ENCODE assay signal across 8 cellular contexts in genomic region chr15:84734794-84735479, GRCh38. TPM values are rescaled to one million over a fixed set of nuclear protein-coding genes. Genes with fewer than 3 reads are reported as not detected.
DNase-seq lines count a peak whose midpoint lies in the region; ATAC-seq, FAIRE-seq and TF ChIP-seq lines count a peak whose summit lies in the region.

No MANE protein-coding gene starts in this region.

- no peaks in the 10 kb centered on the region for H3K9me3 ChIP-seq in CD8-positive, alpha-beta T cell (ENCODE audit: low read length)
- H3K9me3 ChIP-seq in hepatocyte (ENCODE audit: low read depth) = no peaks in the 10 kb centered on the region

- no peak for TF ChIP-seq CTCF in CD8-positive, alpha-beta T cell (IDR thresholded peaks at IDR 0.05)
- no peak for TF ChIP-seq CTCF in hepatocyte (IDR thresholded peaks at IDR 0.05; ENCODE audit: poor library complexity)

- H3K4me2 ChIP-seq in hepatocyte = peak overlapping the region; percentile 64

- peak overlapping the region; percentile 44 for H3K4me3 ChIP-seq in CD8-positive, alpha-beta T cell (ENCODE audit: low read depth, low read length)
- H3K4me3 ChIP-seq in hepatocyte = no peak overlapping the region

- CTCF ChIA-PET in CD8-positive, alpha-beta T cell (lab: Charles Lee) = interaction anchor here (1.0 to 3.3 kb wide), 10 partner anchors 8 to 164 kb away, joined by 3 to 34 read pairs (median 4); partner anchors contain the start of genes NMB and SEC11A

- FAIRE-seq in RCC 7860 (lab: Jason Lieb, UNC) = peak; percentile 86

- H4K20me1 ChIP-seq in hepatocyte (ENCODE audit: insufficient read depth, poor library complexity, severe bottlenecking) = no peaks in the 10 kb centered on the region

- no peaks in the 10 kb centered on the region for H3K9me2 ChIP-seq in hepatocyte (replicated peaks; ENCODE audit: insufficient read depth)

- no peaks in the 10 kb centered on the region for H3K27me3 ChIP-seq in CD8-positive, alpha-beta T cell (ENCODE audit: insufficient read depth, low read length)
- H3K27me3 ChIP-seq in hepatocyte = no peaks in the 10 kb centered on the region

- DNase-seq in CD8-positive, alpha-beta T cell = peak; percentile 21 to 82 (median 67)
- DNase-seq in RCC 7860 (ENCODE audit: low spot score) (peak; percentile 95), hepatocyte (ENCODE audit: low spot score) (peak; percentile 93), cerebellum (ENCODE audit: low spot score) (no peak)
- peak; percentile 72 for DNase-seq in activated T-helper 2 cell treated with anti-CD3 and anti-CD28 coated beads, Interferon-gamma antibody, Interleukin-2, Interleukin-4, amounts not matched to agents 10 μg/mL and 5 μg/mL and 100 μg/mL, durations not matched to agents 14 hours and 24 hours and 36 hours (ENCODE audit: low spot score)
- peak; percentile 83 for DNase-seq in stimulated activated CD4-positive, alpha-beta T cell treated with anti-CD3 and anti-CD28 coated beads, Interleukin-15, amount 100 ng/mL, for 24 hours

- H2AFZ ChIP-seq in hepatocyte = peak overlapping the region; percentile 28

- H3K36me3 Mint-ChIP-seq in CD8-positive, alpha-beta T cell = no peaks in the 10 kb centered on the region
- no peaks in the 10 kb centered on the region for H3K36me3 Mint-ChIP-seq in activated T-helper 2 cell treated with anti-CD3 and anti-CD28 coated beads, Interferon-gamma antibody, Interleukin-2, Interleukin-4, amounts not matched to agents 10 μg/mL and 5 μg/mL and 100 μg/mL, durations not matched to agents 14 hours and 24 hours and 36 hours (ENCODE audit: low read depth)

- H3K4me1 Mint-ChIP-seq in CD8-positive, alpha-beta T cell (ENCODE audit: low read depth) = peaks cover 46% of the 10 kb centered on the region
- peaks cover 40% of the 10 kb centered on the region for H3K4me1 Mint-ChIP-seq in activated T-helper 2 cell treated with anti-CD3 and anti-CD28 coated beads, Interferon-gamma antibody, Interleukin-2, Interleukin-4, amounts not matched to agents 10 μg/mL and 5 μg/mL and 100 μg/mL, durations not matched to agents 14 hours and 24 hours and 36 hours (ENCODE audit: low read depth)

- H3K79me2 ChIP-seq in hepatocyte = no peaks in the 10 kb centered on the region

- intact Hi-C loops in CD8-positive, alpha-beta T cell (cut with DNase I, micrococcal nuclease) = loop anchor here (1.0 kb wide), 3 partner anchors 13 to 19 kb away; partner anchors contain the start of genes SEC11A (in 2 of the 2) and ZNF592 (in 2 of the 2)
- intact Hi-C loops in activated T-helper 2 cell treated with anti-CD3 and anti-CD28 coated beads, Interferon-gamma antibody, Interleukin-2, Interleukin-4, amounts not matched to agents 10 μg/mL and 5 μg/mL and 100 μg/mL, durations not matched to agents 14 hours and 24 hours and 36 hours (cut with micrococcal nuclease) = loop anchor here (1.0 to 5.0 kb wide), 4 partner anchors 19 to 247 kb away; partner anchors contain the start of genes PDE8A and SEC11A

- POLR2A ChIA-PET in CD8-positive, alpha-beta T cell (lab: Charles Lee) = interaction anchor here (0.7 to 7.2 kb wide), 7 partner anchors 8 to 147 kb away, joined by 3 to 81 read pairs (median 10); partner anchors contain the start of genes NMB, SEC11A, WDR73 and ZNF592

- peaks cover 47% of the 10 kb centered on the region for H3K4me1 ChIP-seq in CD8-positive, alpha-beta T cell (ENCODE audit: insufficient read depth, low read length)
- peaks cover 5% of the 10 kb centered on the region for H3K4me1 ChIP-seq in hepatocyte (ENCODE audit: insufficient read depth)

- no peaks in the 10 kb centered on the region for H3K36me3 ChIP-seq in CD8-positive, alpha-beta T cell (ENCODE audit: insufficient read depth, low read length)
- H3K36me3 ChIP-seq in hepatocyte (replicated peaks; ENCODE audit: insufficient read depth, low read depth) = no peaks in the 10 kb centered on the region

- peak; percentile 85 for ATAC-seq in CD8-positive, alpha-beta T cell
- ATAC-seq in GM19438 (IDR thresholded peaks at IDR 0.05; ENCODE audit: low read depth, unreplicated experiment) (peak; percentile 60), HG03442 (IDR thresholded peaks at IDR 0.05; ENCODE audit: unreplicated experiment) (peak; percentile 59)

- peak overlapping the region; percentile 92 for H3K27ac Mint-ChIP-seq in CD8-positive, alpha-beta T cell
- peak overlapping the region; percentile 95 for H3K27ac Mint-ChIP-seq in activated T-helper 2 cell treated with anti-CD3 and anti-CD28 coated beads, Interferon-gamma antibody, Interleukin-2, Interleukin-4, amounts not matched to agents 10 μg/mL and 5 μg/mL and 100 μg/mL, durations not matched to agents 14 hours and 24 hours and 36 hours

- no peaks in the 10 kb centered on the region for H3K9me3 Mint-ChIP-seq in CD8-positive, alpha-beta T cell
- no peaks in the 10 kb centered on the region for H3K9me3 Mint-ChIP-seq in activated T-helper 2 cell treated with anti-CD3 and anti-CD28 coated beads, Interferon-gamma antibody, Interleukin-2, Interleukin-4, amounts not matched to agents 10 μg/mL and 5 μg/mL and 100 μg/mL, durations not matched to agents 14 hours and 24 hours and 36 hours

- H3K4me3 Mint-ChIP-seq in CD8-positive, alpha-beta T cell = peak overlapping the region; percentile 77
- H3K4me3 Mint-ChIP-seq in activated T-helper 2 cell treated with anti-CD3 and anti-CD28 coated beads, Interferon-gamma antibody, Interleukin-2, Interleukin-4, amounts not matched to agents 10 μg/mL and 5 μg/mL and 100 μg/mL, durations not matched to agents 14 hours and 24 hours and 36 hours (ENCODE audit: low read depth) = peak overlapping the region; percentile 59

- 9% methylated on average over 7 of the region's 7 CpGs for WGBS in hepatocyte (ENCODE audit: low lambda C conversion rate, missing lambda C conversion rate)

- peak overlapping the region; percentile 7 for H3K27ac ChIP-seq in CD8-positive, alpha-beta T cell (ENCODE audit: low read depth, low read length)
- H3K27ac ChIP-seq in hepatocyte = peak overlapping the region; percentile 92

- no peaks in the 10 kb centered on the region for H3K27me3 Mint-ChIP-seq in CD8-positive, alpha-beta T cell (ENCODE audit: low read depth)
- no peaks in the 10 kb centered on the region for H3K27me3 Mint-ChIP-seq in activated T-helper 2 cell treated with anti-CD3 and anti-CD28 coated beads, Interferon-gamma antibody, Interleukin-2, Interleukin-4, amounts not matched to agents 10 μg/mL and 5 μg/mL and 100 μg/mL, durations not matched to agents 14 hours and 24 hours and 36 hours (ENCODE audit: low read depth)

RNA-seq across cellular contexts. Expression of gene ZNF592, which starts 13.5 kb away (rescaled TPM):
- total RNA-seq in CD8-positive, alpha-beta T cell = 10 to 100 TPM; 24.6 to 25.1 TPM
- total RNA-seq in activated T-helper 2 cell treated with anti-CD3 and anti-CD28 coated beads, Interferon-gamma antibody, Interleukin-2, Interleukin-4, amounts not matched to agents 10 μg/mL and 5 μg/mL and 100 μg/mL, durations not matched to agents 14 hours and 24 hours and 36 hours = 29.3 and 31.3 TPM in 2 replicates
- total RNA-seq in hepatocyte (11.0 and 14.4 TPM in 2 replicates), cerebellum (9.3 TPM)
- 14.4 and 17.6 TPM in 2 replicates for polyA plus RNA-seq in hepatocyte

RNA-seq across cellular contexts. Expression of gene SEC11A, which starts 19.0 kb away (rescaled TPM):
- 10 to 100 TPM; 36.4 to 38.5 TPM for total RNA-seq in CD8-positive, alpha-beta T cell
- total RNA-seq in activated T-helper 2 cell treated with anti-CD3 and anti-CD28 coated beads, Interferon-gamma antibody, Interleukin-2, Interleukin-4, amounts not matched to agents 10 μg/mL and 5 μg/mL and 100 μg/mL, durations not matched to agents 14 hours and 24 hours and 36 hours = 115 and 117 TPM in 2 replicates
- 271 and 295 TPM in 2 replicates for total RNA-seq in hepatocyte
- polyA plus RNA-seq in hepatocyte = 198 and 218 TPM in 2 replicates
- total RNA-seq in cerebellum = 66.4 TPM
